Comparison of ENCODE assay signal across 9 cellular contexts in the genomic region with DNA sequence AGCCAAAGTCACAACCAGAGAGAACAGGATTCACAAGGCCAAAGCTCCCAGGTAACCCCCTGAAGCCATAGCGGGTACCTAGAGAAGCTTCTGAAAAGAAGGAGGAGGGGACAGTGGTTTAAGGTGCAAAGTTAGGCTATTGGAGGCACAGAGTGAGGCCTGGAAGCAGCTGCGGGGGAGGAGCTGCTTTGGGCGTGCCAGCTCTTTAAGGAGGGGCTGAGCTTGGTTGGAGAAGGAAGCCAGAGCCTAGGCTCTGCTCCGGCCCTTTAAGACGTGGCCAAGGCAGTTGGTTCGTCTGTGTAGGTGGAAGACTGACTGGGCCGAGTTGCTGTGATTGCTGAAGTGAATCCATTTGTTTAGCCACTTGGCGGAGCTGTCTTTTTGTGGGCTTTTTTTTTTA. TPM values are rescaled to one million over a fixed set of nuclear protein-coding genes. Genes with fewer than 3 reads are reported as not detected.
DNase-seq lines count a peak whose midpoint lies in the region; ATAC-seq and TF ChIP-seq lines count a peak whose summit lies in the region.
"Had no signal": no experiment of that assay in that cellular context is flagged by ENCODE, and none has a peak within 500 bp of the region (broad histone marks: within the 10 kb centered on the region; RNA-seq: fewer than 3 reads in every experiment).

No MANE protein-coding gene starts in this region.

- H3K27ac ChIP-seq in ectodermal cell (ENCODE audit: insufficient read depth, low read depth, low read length, poor library complexity, severe bottlenecking) (no peak overlapping the region), mesodermal cell (ENCODE audit: low read depth, low read length, severe bottlenecking) (no peak overlapping the region), WERI-Rb-1 (no peak overlapping the region)
- H3K27ac ChIP-seq: KMS-11 had no signal

- H3K4me3 ChIP-seq in ectodermal cell (ENCODE audit: insufficient read depth, low read depth, low read length) (peak overlapping the region; percentile 54), mesodermal cell (ENCODE audit: extremely low read depth, insufficient read depth, low read length, poor library complexity, severe bottlenecking) (peak overlapping the region; percentile 38), MG63 (no peak overlapping the region), WERI-Rb-1 (ENCODE audit: low read depth, low read length) (no peak overlapping the region)

- DNase-seq in GM20000 (ENCODE audit: low spot score) (peak; percentile 50), MG63 (no peak), WERI-Rb-1 (no peak)
- DNase-seq in stimulated activated CD4-positive, alpha-beta T cell treated with anti-CD3 and anti-CD28 coated beads, Interleukin-12 subunit alpha, Interleukin-12 subunit beta, amount 100 ng/mL, for 4 hours, result no peak

- no peaks in the 10 kb centered on the region for H3K36me3 ChIP-seq in ES-I3 (ENCODE audit: insufficient read depth, low read length)
- H3K36me3 ChIP-seq in ectodermal cell (ENCODE audit: control insufficient read depth, insufficient read depth, low read length), result no peaks in the 10 kb centered on the region
- no peaks in the 10 kb centered on the region for H3K36me3 ChIP-seq in mesodermal cell (ENCODE audit: control insufficient read depth, insufficient read depth, low read length)
- H3K36me3 ChIP-seq in MG63, result no peaks in the 10 kb centered on the region
- H3K36me3 ChIP-seq in WERI-Rb-1, result no peaks in the 10 kb centered on the region

- H3K27me3 ChIP-seq in ectodermal cell (ENCODE audit: control insufficient read depth, insufficient read depth, low read length, poor library complexity, severe bottlenecking), result no peaks in the 10 kb centered on the region
- H3K27me3 ChIP-seq in MG63, result no peaks in the 10 kb centered on the region
- H3K27me3 ChIP-seq in WERI-Rb-1 (ENCODE audit: insufficient read depth, low read depth, severe bottlenecking), result peaks cover 66% of the 10 kb centered on the region

- TF ChIP-seq CTCF in GM20000 (IDR thresholded peaks at IDR 0.05; ENCODE audit: extremely low read depth, missing control alignments), result no peak
- no peak for TF ChIP-seq CTCF in WERI-Rb-1 (IDR thresholded peaks at IDR 0.05; ENCODE audit: low read depth, low read length)

- H3K4me1 ChIP-seq in ES-I3 (ENCODE audit: insufficient read depth, low read length), result peaks cover 7% of the 10 kb centered on the region
- H3K4me1 ChIP-seq in ectodermal cell (ENCODE audit: control insufficient read depth, insufficient read depth, low read length), result no peaks in the 10 kb centered on the region
- H3K4me1 ChIP-seq in mesodermal cell (ENCODE audit: control insufficient read depth, insufficient read depth, low read length, poor library complexity, severe bottlenecking), result no peaks in the 10 kb centered on the region

- no peaks in the 10 kb centered on the region for H3K9me3 ChIP-seq in ES-I3 (ENCODE audit: control insufficient read depth, insufficient read depth, low read length)
- no peaks in the 10 kb centered on the region for H3K9me3 ChIP-seq in ectodermal cell (ENCODE audit: control insufficient read depth, low read length)
- H3K9me3 ChIP-seq in mesodermal cell (ENCODE audit: control insufficient read depth, low read length), result no peaks in the 10 kb centered on the region
- H3K9me3 ChIP-seq in MG63, result no peaks in the 10 kb centered on the region
- H3K9me3 ChIP-seq in WERI-Rb-1 (ENCODE audit: severe bottlenecking), result no peaks in the 10 kb centered on the region

- WGBS in ectodermal cell, 2 experiments, result 0 to 1% methylated on average over 7 to 8 of the region's 8 CpGs
- WGBS in mesodermal cell (ENCODE audit: insufficient coverage in 2 of 2), 2 experiments, result 0 to 10% methylated on average over 2 of the region's 8 CpGs

- ATAC-seq in HG03575 (IDR thresholded peaks at IDR 0.05; ENCODE audit: extremely low read depth, insufficient number of reproducible peaks, low FRiP score, unreplicated experiment), result peak; percentile 67

- H3K9ac ChIP-seq in ES-I3 (ENCODE audit: low read depth, low read length), result peak overlapping the region; percentile 82; the same call in 1 of the 2 replicates
- H3K9ac ChIP-seq: KMS-11 had no signal

RNA-seq across cellular contexts. Expression of gene KLF8, which starts 1.5 kb away (rescaled TPM):
- 17.6 TPM for polyA plus RNA-seq in ectodermal cell (2013, experiment 1 of 4)
- polyA plus RNA-seq in ectodermal cell (2013, experiment 2 of 4), result 17.3 TPM
- polyA plus RNA-seq in ectodermal cell (2013, experiment 3 of 4), result 11.8 TPM
- polyA plus RNA-seq in ectodermal cell (2013, experiment 4 of 4), result 16.0 TPM
- polyA plus RNA-seq in mesodermal cell (2013, experiment 1 of 2), result 4.9 TPM
- polyA plus RNA-seq in mesodermal cell (2013, experiment 2 of 2), result 4.9 TPM
- total RNA-seq in MG63 (2014; rRNA removed; shearing (Covaris generic); ENCODE audit: low replicate concordance), result not detected in 2 replicates

Comparison
In these comparisons a context has a peak if more than half of its experiments do, and no peak if none do; other contexts are left out.
1. H3K4me3 ChIP-seq: peak in ectodermal cell (single experiment) and mesodermal cell (single experiment); none in MG63 (single experiment) and WERI-Rb-1 (single experiment).